Comparison of ENCODE assay signal across 25 cellular contexts in genomic region chr2:69020496-69020895, GRCh38. TPM values are rescaled to one million over a fixed set of nuclear protein-coding genes. Genes with fewer than 3 reads are reported as not detected.
"Had no signal": no experiment of that assay in that cellular context is flagged by ENCODE, and none has a peak within 500 bp of the region (broad histone marks: within the 10 kb centered on the region; RNA-seq: fewer than 3 reads in every experiment).

No MANE protein-coding gene starts in this region.

- H3K27me3 ChIP-seq: right atrium auricular region, upper lobe of left lung had no signal

- H3K4me3 Mint-ChIP-seq: activated B cell treated with CpG ODN at 0.5 μM for 24 hours; activated naive CD4-positive, alpha-beta T cell treated with anti-CD3 and anti-CD28 coated beads, Interleukin-2, amount 10 ng/mL, durations not matched to agents 7 days and 5 days; activated naive CD8-positive, alpha-beta T cell treated with anti-CD3 and anti-CD28 coated beads, Interleukin-2, amount 50 U/mL, for 24 hours; activated T-cell treated with anti-CD3 and anti-CD28 coated beads, Interleukin-2, amount 50 U/mL, for 4 hours; central memory CD8-positive, alpha-beta T cell; neural crest cell; stimulated activated naive CD8-positive, alpha-beta T cell treated with anti-CD3 and anti-CD28 coated beads, Interleukin-15, amount 100 ng/mL, for 72 hours had no signal

- DNase-seq: activated B cell treated with CpG ODN at 0.5 μM for 24 hours; activated CD4-positive, alpha-beta T cell treated with anti-CD3 and anti-CD28 coated beads for 4 hours; activated CD8-positive, alpha-beta memory T cell treated with anti-CD3 and anti-CD28 coated beads, Interleukin-2, amount 50 U/mL, for 4 hours; activated naive CD4-positive, alpha-beta T cell treated with anti-CD3 and anti-CD28 coated beads, Interleukin-2, amount 10 ng/mL, durations not matched to agents 7 days and 5 days; activated naive CD8-positive, alpha-beta T cell treated with anti-CD3 and anti-CD28 coated beads, Interleukin-2, amount 50 U/mL, for 24 hours; activated T-cell treated with anti-CD3 and anti-CD28 coated beads, Interleukin-2, amount 50 U/mL, for 4 hours; anterior cingulate cortex; colonic mucosa; erythroblast; hypothalamus; kidney; left ventricle myocardium inferior; mammary epithelial cell; stimulated activated CD4-positive, alpha-beta T cell treated with anti-CD3 and anti-CD28 coated beads, Interleukin-15, amount 100 ng/mL, for 24 hours; stimulated activated CD4-positive, alpha-beta T cell treated with anti-CD3 and anti-CD28 coated beads, Interleukin-2, amount 100 ng/mL, for 48 hours; stimulated activated naive CD8-positive, alpha-beta T cell treated with anti-CD3 and anti-CD28 coated beads, Interleukin-15, amount 100 ng/mL, for 72 hours; upper lobe of left lung had no signal

- H3K36me3 ChIP-seq: colonic mucosa, left ventricle myocardium inferior, right atrium auricular region, upper lobe of left lung had no signal

- H3K4me3 ChIP-seq: colonic mucosa, left ventricle myocardium inferior, right atrium auricular region, skin epidermis, upper lobe of left lung had no signal

- H3K9me3 ChIP-seq: colonic mucosa, left ventricle myocardium inferior, right atrium auricular region, upper lobe of left lung had no signal

- H3K27ac Mint-ChIP-seq: activated B cell treated with CpG ODN at 0.5 μM for 24 hours; activated naive CD4-positive, alpha-beta T cell treated with anti-CD3 and anti-CD28 coated beads, Interleukin-2, amount 10 ng/mL, durations not matched to agents 7 days and 5 days; activated naive CD8-positive, alpha-beta T cell treated with anti-CD3 and anti-CD28 coated beads, Interleukin-2, amount 50 U/mL, for 24 hours; progenitor cell of endocrine pancreas; stimulated activated naive CD8-positive, alpha-beta T cell treated with anti-CD3 and anti-CD28 coated beads, Interleukin-15, amount 100 ng/mL, for 72 hours had no signal

- H3K4me1 ChIP-seq: upper lobe of left lung had no signal

- H3K36me3 Mint-ChIP-seq: activated naive CD4-positive, alpha-beta T cell treated with anti-CD3 and anti-CD28 coated beads, Interleukin-2, amount 10 ng/mL, durations not matched to agents 7 days and 5 days had no signal

- H3K27me3 Mint-ChIP-seq: progenitor cell of endocrine pancreas had no signal

- H3K9me3 Mint-ChIP-seq: activated B cell treated with CpG ODN at 0.5 μM for 24 hours; activated naive CD4-positive, alpha-beta T cell treated with anti-CD3 and anti-CD28 coated beads, Interleukin-2, amount 10 ng/mL, durations not matched to agents 7 days and 5 days; activated naive CD8-positive, alpha-beta T cell treated with anti-CD3 and anti-CD28 coated beads, Interleukin-2, amount 50 U/mL, for 24 hours; activated T-cell treated with anti-CD3 and anti-CD28 coated beads, Interleukin-2, amount 50 U/mL, for 4 hours; central memory CD8-positive, alpha-beta T cell; neural crest cell; stimulated activated naive CD8-positive, alpha-beta T cell treated with anti-CD3 and anti-CD28 coated beads, Interleukin-15, amount 100 ng/mL, for 72 hours had no signal

- ATAC-seq: activated naive CD8-positive, alpha-beta T cell treated with anti-CD3 and anti-CD28 coated beads, Interleukin-2, amount 50 U/mL, for 24 hours had no signal

- H3K4me1 Mint-ChIP-seq: activated B cell treated with CpG ODN at 0.5 μM for 24 hours; activated naive CD4-positive, alpha-beta T cell treated with anti-CD3 and anti-CD28 coated beads, Interleukin-2, amount 10 ng/mL, durations not matched to agents 7 days and 5 days; activated naive CD8-positive, alpha-beta T cell treated with anti-CD3 and anti-CD28 coated beads, Interleukin-2, amount 50 U/mL, for 24 hours; central memory CD8-positive, alpha-beta T cell; stimulated activated naive CD8-positive, alpha-beta T cell treated with anti-CD3 and anti-CD28 coated beads, Interleukin-15, amount 100 ng/mL, for 72 hours had no signal

- H3K27ac ChIP-seq: colonic mucosa, left ventricle myocardium inferior, right atrium auricular region, upper lobe of left lung had no signal

RNA-seq across cellular contexts. Expression of gene ANTXR1, which starts 7.5 kb away (rescaled TPM):
- total RNA-seq: activated B cell treated with CpG ODN at 0.5 μM for 24 hours had no signal

RNA-seq across cellular contexts. Expression of gene GKN1, which starts 46.1 kb away (rescaled TPM):
- total RNA-seq: activated B cell treated with CpG ODN at 0.5 μM for 24 hours; activated T-cell treated with anti-CD3 and anti-CD28 coated beads, Interleukin-2, amount 50 U/mL, for 4 hours; colonic mucosa; frontal cortex; kidney; left ventricle myocardium inferior; mammary epithelial cell; myocyte; neural crest cell; omental fat pad; progenitor cell of endocrine pancreas; right atrium auricular region; upper lobe of left lung had no signal
- polyA plus RNA-seq: mammary epithelial cell had no signal
